In the genomic region with DNA sequence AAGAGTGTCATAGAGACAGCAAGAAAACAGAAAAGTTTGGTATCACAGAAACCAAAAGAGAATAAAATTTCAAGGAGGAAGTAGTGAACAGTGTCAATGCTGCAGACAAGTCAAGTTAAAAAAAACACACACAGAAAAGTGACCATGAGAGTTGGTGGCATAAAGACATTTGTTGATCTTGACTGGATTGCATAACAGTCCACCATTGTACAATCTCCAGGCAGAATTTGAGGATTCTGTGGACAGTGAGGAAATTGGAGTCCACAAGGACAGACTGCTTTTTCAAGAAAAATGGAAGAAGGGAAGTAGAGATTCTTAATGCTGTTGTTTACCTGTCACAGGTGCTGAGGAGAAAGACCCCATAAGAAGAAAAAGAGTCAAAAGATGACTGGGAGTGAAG, we compare ENCODE assay signal across 17 cellular contexts.
"Had no signal": no experiment of that assay in that cellular context is flagged by ENCODE, and none has a peak within 500 bp of the region (broad histone marks: within the 10 kb centered on the region; RNA-seq: fewer than 3 reads in every experiment).

No MANE protein-coding gene starts in this region.

- H3K27me3 Mint-ChIP-seq: stimulated activated naive B cell treated with anti-CD40 and anti-IgM and Interleukin-4, amounts not matched to agents 10 μg/mL and 1 μg/mL and 100 μg/mL, for 72 hours; stimulated activated naive CD8-positive, alpha-beta T cell treated with anti-CD3 and anti-CD28 coated beads, Interleukin-15, Interleukin-2, amounts not matched to agents 100 ng/mL and 50 ng/mL, for 24 hours had no signal

- DNase-seq: dermis blood vessel endothelial cell; effector memory CD4-positive, alpha-beta T cell; foreskin keratinocyte; heart left ventricle; left cardiac atrium; left ventricle myocardium superior; lower lobe of right lung; natural killer cell; pancreas; right lobe of liver; small intestine; stimulated activated CD4-positive, alpha-beta T cell treated with anti-CD3 and anti-CD28 coated beads, Interleukin-15, amount 100 ng/mL, for 24 hours; stimulated activated CD4-positive, alpha-beta T cell treated with anti-CD3 and anti-CD28 coated beads, Interleukin-2, amount 100 ng/mL, for 48 hours; stimulated activated naive B cell treated with anti-CD40 and anti-IgM and Interleukin-4, amounts not matched to agents 10 μg/mL and 1 μg/mL and 100 μg/mL, for 72 hours had no signal

- H3K4me3 Mint-ChIP-seq: natural killer cell; neural crest cell; stimulated activated naive B cell treated with anti-CD40 and anti-IgM and Interleukin-4, amounts not matched to agents 10 μg/mL and 1 μg/mL and 100 μg/mL, for 72 hours; stimulated activated naive CD8-positive, alpha-beta T cell treated with anti-CD3 and anti-CD28 coated beads, Interleukin-15, Interleukin-2, amounts not matched to agents 100 ng/mL and 50 ng/mL, for 24 hours had no signal

- ATAC-seq: foreskin keratinocyte; gastroesophageal sphincter; heart left ventricle; left cardiac atrium; left ventricle myocardium superior; lower lobe of right lung; natural killer cell; pancreas; stimulated activated naive B cell treated with anti-CD40 and anti-IgM and Interleukin-4, amounts not matched to agents 10 μg/mL and 1 μg/mL and 100 μg/mL, for 72 hours had no signal

- H3K4me1 Mint-ChIP-seq: stimulated activated naive B cell treated with anti-CD40 and anti-IgM and Interleukin-4, amounts not matched to agents 10 μg/mL and 1 μg/mL and 100 μg/mL, for 72 hours had no signal

- H3K27ac Mint-ChIP-seq: stimulated activated naive B cell treated with anti-CD40 and anti-IgM and Interleukin-4, amounts not matched to agents 10 μg/mL and 1 μg/mL and 100 μg/mL, for 72 hours; stimulated activated naive CD8-positive, alpha-beta T cell treated with anti-CD3 and anti-CD28 coated beads, Interleukin-15, Interleukin-2, amounts not matched to agents 100 ng/mL and 50 ng/mL, for 24 hours had no signal

- H3K36me3 Mint-ChIP-seq: stimulated activated naive B cell treated with anti-CD40 and anti-IgM and Interleukin-4, amounts not matched to agents 10 μg/mL and 1 μg/mL and 100 μg/mL, for 72 hours had no signal
